Comparison of ENCODE assay signal across 1 cellular context in genomic region chr1:47235280-47235679, GRCh38.
TF ChIP-seq lines count a peak whose summit lies in the region.

No MANE protein-coding gene starts in this region.

TF ChIP-seq in H1, 55 proteins besides CTCF, POLR2A, EP300 and RAD21:
- TF ChIP-seq GABPA (IDR thresholded peaks at IDR 0.05; ENCODE audit: borderline replicate concordance, insufficient read depth, low read length), result no peak
- peak; percentile 68 for TF ChIP-seq EZH2 (IDR thresholded peaks at IDR 0.05; ENCODE audit: low read depth, low read length, severe bottlenecking)
- peak; percentile 76; the same call in 1 of the 2 replicates for TF ChIP-seq SUZ12 (IDR thresholded peaks at IDR 0.05; ENCODE audit: low read length)
